26 cellular contexts compared by ENCODE assay signal in the genomic region with DNA sequence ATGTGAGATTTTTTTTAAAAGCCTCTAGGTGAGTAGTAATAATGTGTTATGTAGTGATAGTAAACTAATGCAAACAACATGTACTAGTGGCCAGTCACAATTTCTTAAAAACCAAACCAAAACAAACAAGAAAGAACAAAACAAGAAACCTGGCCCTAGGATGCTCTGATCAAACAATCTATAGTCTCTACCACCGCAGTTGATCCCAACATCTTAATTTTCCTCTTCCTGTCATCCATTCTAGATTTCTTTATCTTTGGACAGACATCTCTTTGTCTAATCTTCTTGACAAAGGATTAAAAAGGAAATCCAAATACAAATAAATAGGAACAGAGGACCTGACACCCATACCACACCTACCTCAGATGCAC.
DNase-seq lines count a peak whose midpoint lies in the region; ATAC-seq, FAIRE-seq and TF ChIP-seq lines count a peak whose summit lies in the region.
"Had no signal": no experiment of that assay in that cellular context is flagged by ENCODE, and none has a peak within 500 bp of the region (broad histone marks: within the 10 kb centered on the region; RNA-seq: fewer than 3 reads in every experiment).

No MANE protein-coding gene starts in this region.

- no peak overlapping the region for H3K4me3 ChIP-seq in LNCaP clone FGC (ENCODE audit: low read depth, low read length)
- H3K4me3 ChIP-seq in OCI-LY3 (ENCODE audit: low read length), result no peak overlapping the region
- no peak overlapping the region for H3K4me3 ChIP-seq in body of pancreas
- H3K4me3 ChIP-seq in vagina, result no peak overlapping the region
- H3K4me3 ChIP-seq: BLaER1, GM12878 had no signal

- no peak for ATAC-seq in body of pancreas
- ATAC-seq: GM12878 had no signal

- H3K4me1 ChIP-seq in OCI-LY3 (ENCODE audit: low read length) (peaks cover 24% of the 10 kb centered on the region), body of pancreas (peaks cover 21% of the 10 kb centered on the region), vagina (no peaks in the 10 kb centered on the region)
- H3K4me1 ChIP-seq: BE2C, BLaER1 had no signal

- H3K27me3 ChIP-seq in OCI-LY3 (ENCODE audit: low read depth, low read length), result no peaks in the 10 kb centered on the region
- H3K27me3 ChIP-seq in body of pancreas, result no peaks in the 10 kb centered on the region
- no peaks in the 10 kb centered on the region for H3K27me3 ChIP-seq in vagina
- H3K27me3 ChIP-seq: BE2C, BLaER1 had no signal

- H3K4me2 ChIP-seq in OCI-LY3 (ENCODE audit: low read length), result peak overlapping the region; percentile 13; the same call in 1 of the 2 replicates
- H3K4me2 ChIP-seq: BLaER1 had no signal

- H3K27ac ChIP-seq in OCI-LY3 (ENCODE audit: low read length), result no peak overlapping the region
- H3K27ac ChIP-seq in body of pancreas, result peak overlapping the region in 3 of 4 donors; percentile 50 to 78 (median 76)
- peak overlapping the region; percentile 44 for H3K27ac ChIP-seq in vagina
- H3K27ac ChIP-seq: BLaER1 had no signal

- H3K9ac ChIP-seq in OCI-LY3 (ENCODE audit: low read length), result no peak overlapping the region
- H3K9ac ChIP-seq: BLaER1 had no signal

- no peak for FAIRE-seq in GM12892 (lab: Jason Lieb, UNC)
- FAIRE-seq: A204.1, GM12878, GM19239 had no signal

- TF ChIP-seq CTCF in LNCaP clone FGC (IDR thresholded peaks at IDR 0.05; ENCODE audit: control insufficient read depth, extremely low read depth, insufficient read depth), result no peak
- TF ChIP-seq CTCF in OCI-LY3 (IDR thresholded peaks at IDR 0.05; ENCODE audit: low read depth, low read length), result no peak
- no peak for TF ChIP-seq CTCF in body of pancreas (IDR thresholded peaks at IDR 0.05)
- TF ChIP-seq CTCF in vagina (IDR thresholded peaks at IDR 0.05), result no peak

- H3K79me2 ChIP-seq in OCI-LY3 (ENCODE audit: low read length), result no peaks in the 10 kb centered on the region

- H3K36me3 ChIP-seq in OCI-LY3 (replicated peaks; ENCODE audit: low read depth, low read length), result no peaks in the 10 kb centered on the region
- H3K36me3 ChIP-seq in body of pancreas (replicated peaks in 1 of 2; ENCODE audit: insufficient read depth in 1 of 2, low read depth in 2 of 2), result no peaks in the 10 kb centered on the region
- no peaks in the 10 kb centered on the region for H3K36me3 ChIP-seq in vagina
- H3K36me3 ChIP-seq: BE2C, BLaER1 had no signal

- TF ChIP-seq POLR2A in body of pancreas (IDR thresholded peaks at IDR 0.05), result no peak
- no peak for TF ChIP-seq POLR2A in vagina (IDR thresholded peaks at IDR 0.05)
- TF ChIP-seq POLR2A in GM12892 (IDR thresholded peaks at IDR 0.05; ENCODE audit: low read depth, low read length), result no peak

- H3K9me3 ChIP-seq in OCI-LY3 (ENCODE audit: insufficient read depth, low read length), result no peaks in the 10 kb centered on the region
- H3K9me3 ChIP-seq in body of pancreas, result no peaks in the 10 kb centered on the region
- no peaks in the 10 kb centered on the region for H3K9me3 ChIP-seq in vagina
- H3K9me3 ChIP-seq: BE2C, BLaER1 had no signal

- DNase-seq in LNCaP clone FGC (ENCODE audit: low read depth) (peak; percentile 94), body of pancreas (no peak), vagina (ENCODE audit: extremely low spot score in 2 of 2) (no peak), kidney glomerular epithelial cell (lab: John Stamatoyannopoulos, UW) (no peak), GM12892 (ENCODE audit: insufficient read length) (no peak), MV-4-11 (lab: John Stamatoyannopoulos, UW) (no peak)
- DNase-seq: 8988T; ACHN; BE2C; C1 segment of cervical spinal cord; CD4-positive, alpha-beta memory T cell; CD4-positive, CD25-positive, alpha-beta regulatory T cell; CD8-positive, alpha-beta memory T cell; COR-L47; DMS 273 treated with DMSO at 0.1 percent for 48 hours; DMS153; DMS53; DMS79; DND-41; EL; GDM1 had no signal

- no peak overlapping the region for H2AFZ ChIP-seq in OCI-LY3 (ENCODE audit: low read depth, low read length)

- intact Hi-C loops in body of pancreas (cut with DNase I), result no loop called here
- intact Hi-C loops in vagina (cut with DNase I), result no loop called here

- no peaks in the 10 kb centered on the region for H4K20me1 ChIP-seq in OCI-LY3 (ENCODE audit: insufficient read depth, low read length)
- H4K20me1 ChIP-seq: BLaER1 had no signal

- WGBS in body of pancreas, 2 donors, result 39 to 58% methylated on average over 1 of the region's 1 CpG
